Comparison of ENCODE assay signal across 1 cellular context in genomic region chr14:33837943-33838683, GRCh38.
TF ChIP-seq lines count a peak whose summit lies in the region.

No MANE protein-coding gene starts in this region.

TF ChIP-seq in HepG2, 621 proteins besides CTCF, POLR2A, EP300 and RAD21 (continued from another document):
- TF ChIP-seq ZNF512B (CRISPR knock-in tag; IDR thresholded peaks at IDR 0.05; ENCODE audit: borderline replicate concordance) (no peak), ZUFSP (CRISPR knock-in tag; IDR thresholded peaks at IDR 0.05; ENCODE audit: borderline replicate concordance) (no peak), ZNF710 (CRISPR knock-in tag; IDR thresholded peaks at IDR 0.05; ENCODE audit: borderline replicate concordance) (no peak), ZNF256 (CRISPR knock-in tag; conservative IDR thresholded peaks at IDR 0.05) (no peak), ZMYM4 (CRISPR knock-in tag; IDR thresholded peaks at IDR 0.05) (no peak), ARNTL (CRISPR knock-in tag; IDR thresholded peaks at IDR 0.05) (no peak)
TF ChIP-seq in HepG2: peak in this region for 0.
